In the genomic region with DNA sequence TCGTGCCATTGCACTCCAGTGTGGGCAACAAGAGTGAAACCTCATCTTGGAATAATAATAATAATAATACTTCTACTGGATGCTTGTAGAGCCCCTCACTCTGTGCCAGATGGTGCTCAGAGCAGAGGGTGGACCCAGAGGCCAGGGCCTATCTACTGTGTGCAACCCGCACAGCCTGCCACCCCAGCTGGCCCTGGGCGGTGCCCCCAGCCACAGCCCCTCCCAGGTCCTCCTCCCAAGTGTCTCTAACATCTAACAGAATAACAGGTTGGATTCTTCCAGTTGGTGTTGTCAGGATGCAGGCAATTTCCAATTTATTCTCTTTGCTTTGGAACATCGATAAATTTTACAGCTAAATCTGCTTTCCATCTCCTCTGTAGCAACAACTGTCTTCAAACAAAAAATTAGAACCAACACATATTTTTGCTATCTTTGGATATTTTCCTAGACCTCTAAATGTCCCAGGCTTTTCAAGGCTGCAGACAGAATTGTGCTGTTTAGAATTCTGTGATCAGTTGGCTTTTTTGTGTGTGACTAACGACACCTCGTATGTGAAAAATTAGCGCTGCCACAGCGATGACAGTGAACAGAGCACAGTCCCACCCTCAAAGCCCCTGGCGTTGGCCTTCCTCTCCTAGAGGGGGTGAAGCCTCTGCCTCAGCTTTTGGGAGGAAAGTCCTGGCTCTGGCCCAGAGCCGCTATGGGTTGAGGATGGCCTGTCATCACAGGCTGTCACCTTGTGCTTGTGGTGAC, we compare ENCODE assay signal across 1 cellular context.
TF ChIP-seq lines count a peak whose summit lies in the region.

No MANE protein-coding gene starts in this region.

TF ChIP-seq in WTC11, 78 proteins besides CTCF, POLR2A, EP300 and RAD21:
- TF ChIP-seq, protein P1, sequence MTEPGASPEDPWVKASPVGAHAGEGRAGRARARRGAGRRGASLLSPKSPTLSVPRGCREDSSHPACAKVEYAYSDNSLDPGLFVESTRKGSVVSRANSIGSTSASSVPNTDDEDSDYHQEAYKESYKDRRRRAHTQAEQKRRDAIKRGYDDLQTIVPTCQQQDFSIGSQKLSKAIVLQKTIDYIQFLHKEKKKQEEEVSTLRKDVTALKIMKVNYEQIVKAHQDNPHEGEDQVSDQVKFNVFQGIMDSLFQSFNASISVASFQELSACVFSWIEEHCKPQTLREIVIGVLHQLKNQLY (CRISPR knock-in tag; IDR thresholded peaks at IDR 0.05): no peak
- TF ChIP-seq ZNF263 (CRISPR knock-in tag; IDR thresholded peaks at IDR 0.05; ENCODE audit: low read depth) (no peak), ZNF317 (CRISPR knock-in tag; IDR thresholded peaks at IDR 0.05; ENCODE audit: borderline replicate concordance, low read depth) (no peak), SP1 (CRISPR knock-in tag; conservative IDR thresholded peaks at IDR 0.05) (no peak), ZNF396 (CRISPR knock-in tag; IDR thresholded peaks at IDR 0.05; ENCODE audit: borderline replicate concordance) (no peak), ZNF232 (CRISPR knock-in tag; IDR thresholded peaks at IDR 0.05) (no peak), OVOL2 (CRISPR knock-in tag; IDR thresholded peaks at IDR 0.05; ENCODE audit: borderline replicate concordance) (no peak), GRHL2 (CRISPR knock-in tag; IDR thresholded peaks at IDR 0.05; ENCODE audit: insufficient replicate concordance, severe bottlenecking) (no peak), TCF7 (CRISPR knock-in tag; IDR thresholded peaks at IDR 0.05; ENCODE audit: low read depth) (no peak), CREM (CRISPR knock-in tag; IDR thresholded peaks at IDR 0.05) (no peak)
- TF ChIP-seq, protein P2, sequence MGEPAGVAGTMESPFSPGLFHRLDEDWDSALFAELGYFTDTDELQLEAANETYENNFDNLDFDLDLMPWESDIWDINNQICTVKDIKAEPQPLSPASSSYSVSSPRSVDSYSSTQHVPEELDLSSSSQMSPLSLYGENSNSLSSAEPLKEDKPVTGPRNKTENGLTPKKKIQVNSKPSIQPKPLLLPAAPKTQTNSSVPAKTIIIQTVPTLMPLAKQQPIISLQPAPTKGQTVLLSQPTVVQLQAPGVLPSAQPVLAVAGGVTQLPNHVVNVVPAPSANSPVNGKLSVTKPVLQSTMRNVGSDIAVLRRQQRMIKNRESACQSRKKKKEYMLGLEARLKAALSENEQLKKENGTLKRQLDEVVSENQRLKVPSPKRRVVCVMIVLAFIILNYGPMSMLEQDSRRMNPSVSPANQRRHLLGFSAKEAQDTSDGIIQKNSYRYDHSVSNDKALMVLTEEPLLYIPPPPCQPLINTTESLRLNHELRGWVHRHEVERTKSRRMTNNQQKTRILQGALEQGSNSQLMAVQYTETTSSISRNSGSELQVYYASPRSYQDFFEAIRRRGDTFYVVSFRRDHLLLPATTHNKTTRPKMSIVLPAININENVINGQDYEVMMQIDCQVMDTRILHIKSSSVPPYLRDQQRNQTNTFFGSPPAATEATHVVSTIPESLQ (CRISPR knock-in tag; IDR thresholded peaks at IDR 0.05): no peak
